Comparison of ENCODE assay signal across 8 cellular contexts in genomic region chr1:26234644-26235384, GRCh38. TPM values are rescaled to one million over a fixed set of nuclear protein-coding genes. Genes with fewer than 3 reads are reported as not detected.
DNase-seq lines count a peak whose midpoint lies in the region; ATAC-seq and TF ChIP-seq lines count a peak whose summit lies in the region.

No MANE protein-coding gene starts in this region.

- peaks cover 9% of the 10 kb centered on the region for H3K27me3 Mint-ChIP-seq in T-helper 1 cell treated with Interleukin-12 subunit alpha and Interleukin-12 subunit beta and Interleukin-4 antibody, amounts not matched to agents 30 μg/mL and 1 μg/mL, for 36 hours (ENCODE audit: low read depth)
- H3K27me3 Mint-ChIP-seq in naive B cell: no peaks in the 10 kb centered on the region

- H3K4me1 Mint-ChIP-seq in T-helper 1 cell treated with Interleukin-12 subunit alpha and Interleukin-12 subunit beta and Interleukin-4 antibody, amounts not matched to agents 30 μg/mL and 1 μg/mL, for 36 hours (ENCODE audit: low read depth): peaks cover 30% of the 10 kb centered on the region
- peaks cover 10 to 26% (median 19%) of the 10 kb centered on the region in 3 donors for H3K4me1 Mint-ChIP-seq in naive B cell

- H3K9me3 Mint-ChIP-seq in T-helper 1 cell treated with Interleukin-12 subunit alpha and Interleukin-12 subunit beta and Interleukin-4 antibody, amounts not matched to agents 30 μg/mL and 1 μg/mL, for 36 hours: no peaks in the 10 kb centered on the region
- no peaks in the 10 kb centered on the region for H3K9me3 Mint-ChIP-seq in naive B cell

- H3K36me3 Mint-ChIP-seq in T-helper 1 cell treated with Interleukin-12 subunit alpha and Interleukin-12 subunit beta and Interleukin-4 antibody, amounts not matched to agents 30 μg/mL and 1 μg/mL, for 36 hours (ENCODE audit: low read depth): peaks cover 5% of the 10 kb centered on the region
- H3K36me3 Mint-ChIP-seq in naive B cell: no peaks in the 10 kb centered on the region

- no peak for TF ChIP-seq CTCF in epithelial cell of esophagus (IDR thresholded peaks at IDR 0.05; ENCODE audit: insufficient read depth, low read depth, low read length, missing control alignments)

- H3K4me3 ChIP-seq in epithelial cell of esophagus (ENCODE audit: low read length): peak overlapping the region; percentile 93

- peak; percentile 15 for DNase-seq in NOMO-1 treated with DMSO at 0.1 percent for 48 hours (lab: John Stamatoyannopoulos, UW; ENCODE audit: unreplicated experiment)
- no peak for DNase-seq in NOMO-1 treated with dmso at 0.1 percent for 144 hours (lab: John Stamatoyannopoulos, UW; ENCODE audit: unreplicated experiment)
- peak; percentile 30 for DNase-seq in epithelial cell of esophagus (ENCODE audit: low read depth)
- no peak for DNase-seq in naive B cell
- DNase-seq in NCI-H510A (lab: John Stamatoyannopoulos, UW): no peak

- peak overlapping the region; percentile 93 for H3K4me3 Mint-ChIP-seq in T-helper 1 cell treated with Interleukin-12 subunit alpha and Interleukin-12 subunit beta and Interleukin-4 antibody, amounts not matched to agents 30 μg/mL and 1 μg/mL, for 36 hours
- peak overlapping the region; percentile 93 to 99 (median 98) for H3K4me3 Mint-ChIP-seq in naive B cell

- ATAC-seq in HG03060 (IDR thresholded peaks at IDR 0.05; ENCODE audit: low read depth, unreplicated experiment) (peak; percentile 4), naive B cell (ENCODE audit: low read depth in 2 of 2) (no peak), GM21576 (IDR thresholded peaks at IDR 0.05; ENCODE audit: unreplicated experiment) (no peak)

- H3K27ac Mint-ChIP-seq in T-helper 1 cell treated with Interleukin-12 subunit alpha and Interleukin-12 subunit beta and Interleukin-4 antibody, amounts not matched to agents 30 μg/mL and 1 μg/mL, for 36 hours: peak overlapping the region; percentile 90
- H3K27ac Mint-ChIP-seq in naive B cell: peak overlapping the region; percentile 83 to 98 (median 92)

RNA-seq across cellular contexts. Expression of gene CEP85, which starts 0.8 kb away (rescaled TPM):
- 1 to 10 TPM; 2.5 to 8.2 (median 4.9) TPM for polyA plus RNA-seq in naive B cell (ENCODE audit: low read depth in 6 of 6)

RNA-seq across cellular contexts. Expression of gene CATSPER4, which starts 44.4 kb away (rescaled TPM):
- not detected for polyA plus RNA-seq in naive B cell (ENCODE audit: low read depth in 6 of 6)

RNA-seq across cellular contexts. Expression of gene SH3BGRL3, which starts 45.1 kb away (rescaled TPM):
- 1,000 to 10,000 TPM in 2 of 6 donors, 100 to 1,000 TPM in 4; 624 to 1,205 (median 832) TPM for polyA plus RNA-seq in naive B cell (ENCODE audit: low read depth in 6 of 6)

RNA-seq across cellular contexts. Expression of gene CNKSR1, which starts 57.5 kb away (rescaled TPM):
- under 1 TPM in 3 of 6 donors, not detected in 3; 0.44 to 0.57 (median 0.49) TPM for polyA plus RNA-seq in naive B cell (ENCODE audit: low read depth in 6 of 6)

Comparison
In these comparisons a context has a peak if more than half of its experiments do, and no peak if none do; other contexts are left out.
1. DNase-seq: peak in NOMO-1 treated with DMSO at 0.1 percent for 48 hours (single experiment) and epithelial cell of esophagus (single experiment); none in NOMO-1 treated with dmso at 0.1 percent for 144 hours (single experiment), naive B cell (single experiment) and NCI-H510A (single experiment).